8 cellular contexts compared by ENCODE assay signal in the genomic region with DNA sequence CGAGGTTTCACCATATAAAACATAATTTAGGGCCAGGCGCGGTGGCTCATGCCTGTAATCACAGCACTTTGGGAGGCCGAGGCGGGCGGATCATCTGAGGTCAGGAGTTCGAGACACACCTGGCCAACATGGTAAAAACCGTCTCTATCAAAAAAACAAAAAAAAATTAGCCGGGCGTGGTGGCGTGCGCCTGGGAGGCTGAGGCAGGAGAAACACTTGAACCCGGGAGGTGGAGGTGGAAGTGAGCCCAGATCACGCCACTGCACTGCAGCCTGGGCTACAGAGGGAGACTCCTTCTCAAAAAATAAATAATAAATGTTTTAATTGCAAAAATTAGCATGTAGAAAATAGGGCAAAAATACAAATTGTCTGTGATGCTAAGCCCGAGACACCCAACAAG. TPM values are rescaled to one million over a fixed set of nuclear protein-coding genes. Genes with fewer than 3 reads are reported as not detected.
DNase-seq lines count a peak whose midpoint lies in the region; ATAC-seq and TF ChIP-seq lines count a peak whose summit lies in the region.

No MANE protein-coding gene starts in this region.

- peaks cover 5% of the 10 kb centered on the region; the same call in 1 of the 2 replicates for H3K4me1 ChIP-seq in Caco-2
- peaks cover 54% of the 10 kb centered on the region for H3K4me1 ChIP-seq in OCI-LY1 (ENCODE audit: insufficient read depth, low read length, severe bottlenecking)
- H3K4me1 ChIP-seq in neutrophil (ENCODE audit: control insufficient read depth in 1 of 2, insufficient read depth in 1 of 2, low read depth in 1 of 2, low read length in 1 of 2) = peaks cover 33 to 35% of the 10 kb centered on the region in 2 experiments

- CTCF ChIA-PET in Caco-2 (lab: Charles Lee) = no interaction called here

- no peaks in the 10 kb centered on the region for H3K4me1 Mint-ChIP-seq in Caco-2 (ENCODE audit: low read depth, unreplicated experiment)
- H3K4me1 Mint-ChIP-seq in effector memory CD8-positive, alpha-beta T cell (ENCODE audit: low read depth in 2 of 2) = peaks cover 18 to 36% of the 10 kb centered on the region in 2 donors

- peaks cover 26% of the 10 kb centered on the region for H3K79me2 ChIP-seq in OCI-LY1 (ENCODE audit: insufficient read depth, low read length)

- H3K4me3 Mint-ChIP-seq in Caco-2 (ENCODE audit: unreplicated experiment) = peak overlapping the region; percentile 88
- H3K4me3 Mint-ChIP-seq in effector memory CD8-positive, alpha-beta T cell = peak overlapping the region; percentile 93 to 98

- H3K27ac ChIP-seq in OCI-LY1 (ENCODE audit: low read depth, low read length, poor library complexity, severe bottlenecking) (peak overlapping the region; percentile 93), neutrophil (peak overlapping the region; percentile 93)

- BruUV-seq in Caco-2 (replicated peaks; lab: Mats Ljungman, UMichigan) = no TSS peak

- H3K27me3 Mint-ChIP-seq in Caco-2 (ENCODE audit: insufficient read depth, unreplicated experiment) = no peaks in the 10 kb centered on the region
- no peaks in the 10 kb centered on the region for H3K27me3 Mint-ChIP-seq in effector memory CD8-positive, alpha-beta T cell

- no peak for TF ChIP-seq CTCF in Caco-2 (IDR thresholded peaks at IDR 0.05; ENCODE audit: insufficient read depth in 1 of 2, low read depth in 1 of 2, low read length in 1 of 2, severe bottlenecking in 1 of 2, unreplicated experiment in 1 of 2)
- TF ChIP-seq CTCF in OCI-LY1 (IDR thresholded peaks at IDR 0.05; ENCODE audit: low read length) = no peak
- no peak for TF ChIP-seq CTCF in neutrophil (IDR thresholded peaks at IDR 0.05)

- no peaks in the 10 kb centered on the region for H3K9me3 Mint-ChIP-seq in Caco-2 (ENCODE audit: unreplicated experiment)
- H3K9me3 Mint-ChIP-seq in effector memory CD8-positive, alpha-beta T cell = no peaks in the 10 kb centered on the region

- POLR2A ChIA-PET in Caco-2 (lab: Charles Lee) = no interaction called here

- no peaks in the 10 kb centered on the region for H3K9me2 ChIP-seq in OCI-LY1 (ENCODE audit: low read depth, low read length)

- intact Hi-C loops in Caco-2 (cut with micrococcal nuclease; ENCODE audit: unreplicated experiment) = no loop called here

- peak overlapping the region; percentile 95 for H3K9ac ChIP-seq in OCI-LY1 (ENCODE audit: low read length)

- H3K36me3 ChIP-seq in Caco-2 (ENCODE audit: control insufficient read depth, insufficient read depth, low read length) (no peaks in the 10 kb centered on the region), OCI-LY1 (ENCODE audit: insufficient read depth, low read length) (peaks cover 6% of the 10 kb centered on the region), neutrophil (no peaks in the 10 kb centered on the region)

- H3K36me3 Mint-ChIP-seq in Caco-2 (ENCODE audit: insufficient read depth, unreplicated experiment) = peaks cover 2% of the 10 kb centered on the region
- peaks cover 37% of the 10 kb centered on the region for H3K36me3 Mint-ChIP-seq in effector memory CD8-positive, alpha-beta T cell (ENCODE audit: insufficient read depth)

- ATAC-seq in effector memory CD8-positive, alpha-beta T cell (replicated peaks) = no peak
- ATAC-seq in HG03460 (IDR thresholded peaks at IDR 0.05; ENCODE audit: unreplicated experiment) (no peak), HG03432 (IDR thresholded peaks at IDR 0.05; ENCODE audit: unreplicated experiment) (no peak), GM18861 (IDR thresholded peaks at IDR 0.05; ENCODE audit: unreplicated experiment) (no peak)

- no peak overlapping the region for H3K27ac Mint-ChIP-seq in Caco-2 (ENCODE audit: unreplicated experiment)
- H3K27ac Mint-ChIP-seq in effector memory CD8-positive, alpha-beta T cell = peak overlapping the region in 1 of 2 donors; percentile 94

- H4K20me1 ChIP-seq in OCI-LY1 (ENCODE audit: insufficient read depth, low read length) = no peaks in the 10 kb centered on the region

- no peaks in the 10 kb centered on the region for H3K9me3 ChIP-seq in Caco-2
- no peaks in the 10 kb centered on the region for H3K9me3 ChIP-seq in OCI-LY1 (ENCODE audit: low read length)
- no peaks in the 10 kb centered on the region for H3K9me3 ChIP-seq in neutrophil

- peak overlapping the region; percentile 89 for H3K4me2 ChIP-seq in OCI-LY1 (ENCODE audit: low read length)

- DNase-seq in Caco-2 = no peak
- no peak for DNase-seq in effector memory CD8-positive, alpha-beta T cell
- no peak for DNase-seq in dedifferentiated amniotic fluid mesenchymal stem cell (ENCODE audit: extremely low spot score)

- H3K4me3 ChIP-seq in Caco-2 (ENCODE audit: low read depth, low read length) = peak overlapping the region; percentile 74
- peak overlapping the region; percentile 84 for H3K4me3 ChIP-seq in OCI-LY1 (ENCODE audit: low read depth, low read length, poor library complexity, severe bottlenecking)
- peak overlapping the region; percentile 84 to 90 for H3K4me3 ChIP-seq in neutrophil (ENCODE audit: low read depth in 1 of 2, low read length in 1 of 2)

- H3K27me3 ChIP-seq in Caco-2 (replicated peaks; ENCODE audit: control insufficient read depth, insufficient read depth, low read length) (no peaks in the 10 kb centered on the region), OCI-LY1 (ENCODE audit: insufficient read depth, low read length) (no peaks in the 10 kb centered on the region), neutrophil (no peaks in the 10 kb centered on the region)

- peak overlapping the region; percentile 53 for H2AFZ ChIP-seq in OCI-LY1 (ENCODE audit: low read length)

- H3F3A ChIP-seq in OCI-LY1 (ENCODE audit: insufficient read depth, low read length) = peaks cover 4% of the 10 kb centered on the region; the same call in 1 of the 2 replicates

RNA-seq across cellular contexts. Expression of gene SFI1, which starts 1.0 kb away (rescaled TPM):
- total RNA-seq in Caco-2 (2022) = 55.2 and 62.6 TPM in 2 replicates

RNA-seq across cellular contexts. Expression of gene EIF4ENIF1, which starts 5.7 kb away (rescaled TPM):
- 37.0 and 39.7 TPM in 2 replicates for total RNA-seq in Caco-2 (2022)
